ENCODE assay signal across 8 cellular contexts in the genomic region with DNA sequence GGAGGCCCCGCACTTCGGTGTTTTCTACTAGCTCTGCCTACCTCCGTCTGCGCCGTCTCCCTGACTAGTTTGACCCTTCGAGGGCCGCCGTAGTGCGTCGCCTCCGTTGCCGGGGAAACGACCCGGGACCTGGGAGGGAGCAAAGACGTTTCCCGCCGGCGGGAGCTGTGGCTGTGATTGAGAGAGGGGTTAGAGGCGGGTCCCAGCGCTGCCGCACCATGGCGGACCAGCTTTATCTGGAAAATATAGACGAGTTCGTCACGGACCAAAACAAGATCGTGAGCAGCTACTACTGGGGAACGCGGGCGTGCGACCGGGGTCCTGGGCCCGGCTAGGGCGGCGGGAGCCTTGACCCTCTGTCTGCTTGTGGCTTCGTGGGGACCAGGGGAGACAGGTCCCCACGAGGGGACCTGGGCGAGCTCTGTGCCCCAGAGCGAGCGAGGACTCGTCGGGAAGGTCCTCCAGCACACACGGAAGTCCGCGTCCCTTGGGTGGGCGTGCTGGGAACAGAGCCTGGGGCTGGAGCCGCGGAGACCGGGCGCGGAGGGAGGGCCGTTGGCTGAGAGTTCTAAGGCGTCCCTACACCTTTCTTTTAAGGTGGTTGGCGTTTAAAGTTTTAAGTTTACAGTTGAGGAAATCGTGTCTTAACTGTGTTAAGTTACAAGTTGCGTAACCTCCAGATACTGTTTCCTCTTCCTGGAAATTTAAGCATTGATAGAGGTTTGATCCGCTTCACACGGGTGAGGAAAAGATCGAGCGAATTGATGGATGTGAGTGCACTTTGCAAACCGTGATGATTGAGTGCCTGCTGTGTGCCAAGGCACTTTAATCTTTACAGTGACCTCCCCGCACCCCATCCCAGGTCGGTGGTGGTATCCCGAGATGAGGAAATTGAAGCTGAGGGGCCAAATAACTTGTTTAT. TPM values are rescaled to one million over a fixed set of nuclear protein-coding genes. Genes with fewer than 3 reads are reported as not detected.
DNase-seq lines count a peak whose midpoint lies in the region; ATAC-seq and TF ChIP-seq lines count a peak whose summit lies in the region.

A gene with protein sequence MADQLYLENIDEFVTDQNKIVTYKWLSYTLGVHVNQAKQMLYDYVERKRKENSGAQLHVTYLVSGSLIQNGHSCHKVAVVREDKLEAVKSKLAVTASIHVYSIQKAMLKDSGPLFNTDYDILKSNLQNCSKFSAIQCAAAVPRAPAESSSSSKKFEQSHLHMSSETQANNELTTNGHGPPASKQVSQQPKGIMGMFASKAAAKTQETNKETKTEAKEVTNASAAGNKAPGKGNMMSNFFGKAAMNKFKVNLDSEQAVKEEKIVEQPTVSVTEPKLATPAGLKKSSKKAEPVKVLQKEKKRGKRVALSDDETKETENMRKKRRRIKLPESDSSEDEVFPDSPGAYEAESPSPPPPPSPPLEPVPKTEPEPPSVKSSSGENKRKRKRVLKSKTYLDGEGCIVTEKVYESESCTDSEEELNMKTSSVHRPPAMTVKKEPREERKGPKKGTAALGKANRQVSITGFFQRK (plus strand): TSS at position 142 of the 922 bp plus-strand sequence. CDS start 77 bp downstream, at position 219.

- no peaks in the 10 kb centered on the region for H3K27me3 ChIP-seq in kidney epithelial cell (ENCODE audit: control insufficient read depth, insufficient read depth, low read length)

- peaks cover 36% of the 10 kb centered on the region for H3K36me3 Mint-ChIP-seq in activated CD4-positive, alpha-beta T cell treated with anti-CD3 and anti-CD28 coated beads for 36 hours (ENCODE audit: low read depth)
- peaks cover 5% of the 10 kb centered on the region for H3K36me3 Mint-ChIP-seq in chondrocyte (ENCODE audit: low read depth)

- intact Hi-C loops in activated CD4-positive, alpha-beta T cell treated with anti-CD3 and anti-CD28 coated beads for 36 hours (cut with DNase I, micrococcal nuclease), result loop anchor here (1.0 to 5.0 kb wide), 10 partner anchors 99 to 1850 kb away; partner anchors contain the start of genes LIPT2 (in 2 of the 2), PGM2L1 (in 2 of the 2), C2CD3 (in 1 of the 2) and COA4 (in 1 of the 2)

- CTCF ChIA-PET in activated CD4-positive, alpha-beta T cell treated with anti-CD3 and anti-CD28 coated beads for 36 hours (lab: Charles Lee), result interaction anchor here (0.6 to 1.5 kb wide), 6 partner anchors 9 to 288 kb away, joined by 3 to 5 read pairs (median 3); no protein-coding TSS in a partner anchor

- TF ChIP-seq CTCF in chondrocyte (IDR thresholded peaks at IDR 0.05), result peak; percentile 6
- no peak for TF ChIP-seq CTCF in kidney epithelial cell (IDR thresholded peaks at IDR 0.05; ENCODE audit: insufficient read depth, low read length, poor library complexity, severe bottlenecking)

- peak; percentile 79 for ATAC-seq in HG03457 (IDR thresholded peaks at IDR 0.05; ENCODE audit: unreplicated experiment)
- peak; percentile 96 for ATAC-seq in activated CD4-positive, alpha-beta T cell treated with anti-CD3 and anti-CD28 coated beads for 36 hours

- H3K27me3 Mint-ChIP-seq in activated CD4-positive, alpha-beta T cell treated with anti-CD3 and anti-CD28 coated beads for 36 hours, result no peaks in the 10 kb centered on the region
- no peaks in the 10 kb centered on the region for H3K27me3 Mint-ChIP-seq in chondrocyte (ENCODE audit: low read depth)

- peak within 1 kb of the TSS; percentile 93 for H3K4me3 Mint-ChIP-seq in activated CD4-positive, alpha-beta T cell treated with anti-CD3 and anti-CD28 coated beads for 36 hours
- H3K4me3 Mint-ChIP-seq in chondrocyte (ENCODE audit: unreplicated experiment), result peak within 1 kb of the TSS; percentile 100

- H3K4me1 Mint-ChIP-seq in activated CD4-positive, alpha-beta T cell treated with anti-CD3 and anti-CD28 coated beads for 36 hours, result peaks cover 27% of the 10 kb centered on the region
- peaks cover 21% of the 10 kb centered on the region for H3K4me1 Mint-ChIP-seq in chondrocyte (ENCODE audit: low read depth)

- H3K4me3 ChIP-seq in kidney epithelial cell (ENCODE audit: low read depth, low read length), result peak within 1 kb of the TSS; percentile 100

- peaks cover 2% of the 10 kb centered on the region for H3K9me3 Mint-ChIP-seq in activated CD4-positive, alpha-beta T cell treated with anti-CD3 and anti-CD28 coated beads for 36 hours (ENCODE audit: low read depth)
- no peaks in the 10 kb centered on the region for H3K9me3 Mint-ChIP-seq in chondrocyte (ENCODE audit: low read depth)

- peak; percentile 95 for DNase-seq in Ammon's horn (ENCODE audit: low spot score)
- peak; percentile 64 for DNase-seq in GM19240 (ENCODE audit: insufficient read length, low spot score)
- DNase-seq in NCI-H524 (lab: John Stamatoyannopoulos, UW), result peak; percentile 79 to 86
- DNase-seq in activated CD4-positive, alpha-beta T cell treated with anti-CD3 and anti-CD28 coated beads for 36 hours, result peak; percentile 98
- DNase-seq in chondrocyte (ENCODE audit: low spot score), result peak; percentile 97
- peak; percentile 61 for DNase-seq in kidney epithelial cell (ENCODE audit: low read depth)
- peak; percentile 88 to 92 for DNase-seq in stimulated activated CD4-positive, alpha-beta T cell treated with anti-CD3 and anti-CD28 coated beads, Interleukin-15, amount 100 ng/mL, for 48 hours (ENCODE audit: low read depth in 2 of 2)

- POLR2A ChIA-PET in activated CD4-positive, alpha-beta T cell treated with anti-CD3 and anti-CD28 coated beads for 36 hours (lab: Charles Lee), result interaction anchor here (0.5 to 1.9 kb wide), 6 partner anchors 8 to 612 kb away, joined by 3 to 19 read pairs (median 7); partner anchors contain the start of genes C2CD3, LIPT2 and PPME1

- H3K36me3 ChIP-seq in kidney epithelial cell (ENCODE audit: control insufficient read depth, insufficient read depth, low read length), result no peaks in the 10 kb centered on the region

- peak within 1 kb of the TSS; percentile 96 for H3K27ac Mint-ChIP-seq in activated CD4-positive, alpha-beta T cell treated with anti-CD3 and anti-CD28 coated beads for 36 hours
- H3K27ac Mint-ChIP-seq in chondrocyte (ENCODE audit: unreplicated experiment), result peak within 1 kb of the TSS; percentile 98

RNA-seq across cellular contexts. Expression of the gene that starts here (rescaled TPM):
- 10 to 100 TPM; 70.0 to 79.8 TPM for total RNA-seq in activated CD4-positive, alpha-beta T cell treated with anti-CD3 and anti-CD28 coated beads for 36 hours
- 8.2 to 14.9 TPM (median 9.4 TPM) in 3 replicates for total RNA-seq in chondrocyte
- 10.1 and 11.9 TPM in 2 replicates for total RNA-seq in kidney epithelial cell

Comparison
In these comparisons a context has a peak if more than half of its experiments do, and no peak if none do; other contexts are left out.
1. Peak in every context shown above with its lines: DNase-seq, ATAC-seq and H3K4me3 ChIP-seq.